In the genomic region with DNA sequence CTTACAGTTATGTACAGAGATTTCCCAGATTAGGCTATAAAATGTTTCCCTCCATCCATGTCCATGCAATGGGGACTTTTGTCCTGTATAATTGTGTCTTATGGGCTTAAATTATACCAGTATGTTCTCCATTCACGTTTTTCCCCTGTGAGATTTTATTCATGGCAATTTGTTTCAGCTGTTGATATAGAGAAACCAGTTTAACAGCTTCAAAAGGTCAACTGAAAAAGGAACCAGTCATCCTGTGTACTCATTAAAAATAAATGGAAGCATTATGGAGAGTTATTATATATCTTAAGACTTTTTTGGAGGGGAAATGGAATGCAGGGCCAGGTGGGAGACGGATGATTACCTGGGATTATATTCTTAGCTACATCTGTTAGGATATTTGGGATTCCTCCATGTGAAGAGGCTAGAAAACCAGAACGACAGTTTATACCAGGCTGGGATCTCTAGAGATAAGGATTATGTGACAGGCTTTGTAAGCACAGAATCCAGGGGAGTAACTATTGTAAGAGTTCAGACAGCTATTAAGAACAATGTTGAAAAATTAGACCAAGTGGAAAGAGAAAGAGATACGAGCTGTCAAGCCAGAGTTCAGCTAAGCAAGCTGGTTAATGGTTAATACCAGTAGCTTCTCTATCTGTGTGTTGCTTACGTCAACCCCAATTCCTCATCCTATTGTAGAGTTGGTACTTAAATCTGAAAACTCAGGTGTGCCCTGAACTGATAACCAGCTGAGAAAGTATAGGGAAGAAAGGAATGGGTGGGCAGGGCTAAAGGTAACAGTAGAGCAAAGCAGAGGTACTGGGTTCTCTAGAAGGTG, we compare ENCODE assay signal across 11 cellular contexts. TPM values are rescaled to one million over a fixed set of nuclear protein-coding genes. Genes with fewer than 3 reads are reported as not detected.
DNase-seq lines count a peak whose midpoint lies in the region; ATAC-seq, FAIRE-seq and TF ChIP-seq lines count a peak whose summit lies in the region.
"Had no signal": no experiment of that assay in that cellular context is flagged by ENCODE, and none has a peak within 500 bp of the region (broad histone marks: within the 10 kb centered on the region; RNA-seq: fewer than 3 reads in every experiment).

No MANE protein-coding gene starts in this region.

- H3K4me1 ChIP-seq in pancreas: peaks cover 18 to 23% (median 20%) of the 10 kb centered on the region in 3 donors
- H3K4me1 ChIP-seq in aorta (ENCODE audit: control insufficient read depth in 1 of 2, insufficient read depth in 2 of 2, low read length in 2 of 2): no peaks in the 10 kb centered on the region
- H3K4me1 ChIP-seq in neuronal stem cell (ENCODE audit: control insufficient read depth in 2 of 2, insufficient read depth in 1 of 2, low read depth in 1 of 2, low read length in 2 of 2): peaks cover 0 to 3% of the 10 kb centered on the region in 2 donors
- peaks cover 0 to 13% (median under 1%) of the 10 kb centered on the region in 12 donors for H3K4me1 ChIP-seq in heart left ventricle

- H4K8ac ChIP-seq in neuronal stem cell (ENCODE audit: low read depth, low read length): no peak overlapping the region

- peak overlapping the region; percentile 9 to 77 (median 56) for H3K27ac ChIP-seq in pancreas
- H3K27ac ChIP-seq in aorta (ENCODE audit: low read depth in 1 of 2, low read length in 2 of 2): no peak overlapping the region
- no peak overlapping the region for H3K27ac ChIP-seq in neuronal stem cell (replicated peaks; ENCODE audit: low read length)
- H3K27ac ChIP-seq in heart left ventricle: no peak overlapping the region
- H3K27ac ChIP-seq: vagina had no signal

- no peak overlapping the region for H2BK120ac ChIP-seq in neuronal stem cell (ENCODE audit: low read depth, low read length)

- DNase-seq in NCI-H526 treated with DMSO at 0.1 percent for 48 hours (lab: John Stamatoyannopoulos, UW) (peak; percentile 43), pancreas (no peak), aorta (no peak), neuronal stem cell (ENCODE audit: low spot score) (no peak), heart left ventricle (no peak)
- DNase-seq: T-helper 9 cell had no signal

- FAIRE-seq in pancreas (lab: Jason Lieb, UNC): peak; percentile 9
- FAIRE-seq: D721Med had no signal

- H4K91ac ChIP-seq in neuronal stem cell (ENCODE audit: low read depth, low read length, poor library complexity): no peak overlapping the region

- H3K36me3 ChIP-seq in pancreas (no peaks in the 10 kb centered on the region), aorta (ENCODE audit: control insufficient read depth in 1 of 2, insufficient read depth in 2 of 2, low read length in 1 of 2) (no peaks in the 10 kb centered on the region), neuronal stem cell (replicated peaks in 1 of 2; ENCODE audit: control insufficient read depth in 2 of 2, insufficient read depth in 2 of 2, low read length in 2 of 2) (no peaks in the 10 kb centered on the region), heart left ventricle (no peaks in the 10 kb centered on the region)
- H3K36me3 ChIP-seq: vagina had no signal

- intact Hi-C loops in pancreas (cut with DNase I) (loop anchor here in 2 of 3 donors (5.0 kb wide), 2 partner anchors 38 to 43 kb away; no protein-coding TSS in a partner anchor), aorta (cut with DNase I) (no loop called here), heart left ventricle (cut with DNase I) (loop anchor here in 1 of 10 donors (10.0 kb wide), 1 partner anchor 186 kb away; no protein-coding TSS in a partner anchor)

- no peak overlapping the region for H3K4ac ChIP-seq in neuronal stem cell (ENCODE audit: low read length)

- no peak overlapping the region for H3K4me2 ChIP-seq in neuronal stem cell (ENCODE audit: insufficient read depth, low read length, poor library complexity, severe bottlenecking)

- no peak overlapping the region for H2BK12ac ChIP-seq in neuronal stem cell (ENCODE audit: low read length)

- H3K23ac ChIP-seq in neuronal stem cell (ENCODE audit: low read depth, low read length, poor library complexity): no peak overlapping the region

- TF ChIP-seq POLR2A in heart left ventricle (IDR thresholded peaks at IDR 0.05): no peak

- H3K4me3 ChIP-seq in pancreas (no peak overlapping the region), aorta (ENCODE audit: low read length in 2 of 2) (no peak overlapping the region), neuronal stem cell (ENCODE audit: low read length in 2 of 2) (no peak overlapping the region), heart left ventricle (no peak overlapping the region)
- H3K4me3 ChIP-seq: vagina had no signal

- H3K14ac ChIP-seq in neuronal stem cell (ENCODE audit: low read length): no peak overlapping the region

- no peak overlapping the region for H2BK15ac ChIP-seq in neuronal stem cell (ENCODE audit: low read length)

- H2AFZ ChIP-seq in neuronal stem cell (ENCODE audit: low read length): no peak overlapping the region

- no peak overlapping the region for H3K18ac ChIP-seq in neuronal stem cell (ENCODE audit: low read length)

- no peak overlapping the region for H2BK5ac ChIP-seq in neuronal stem cell (ENCODE audit: low read length)

- no peaks in the 10 kb centered on the region for H3K9me3 ChIP-seq in pancreas
- H3K9me3 ChIP-seq in aorta (ENCODE audit: control insufficient read depth, low read length): no peaks in the 10 kb centered on the region
- H3K9me3 ChIP-seq in neuronal stem cell (replicated peaks in 1 of 2; ENCODE audit: control insufficient read depth in 2 of 2, insufficient read depth in 1 of 2, low read depth in 1 of 2, low read length in 2 of 2): no peaks in the 10 kb centered on the region
- no peaks in the 10 kb centered on the region for H3K9me3 ChIP-seq in heart left ventricle
- H3K9me3 ChIP-seq: vagina had no signal

- no peaks in the 10 kb centered on the region for H3K79me1 ChIP-seq in neuronal stem cell (ENCODE audit: low read depth, low read length)

- WGBS in pancreas, 2 donors: 12 to 15% methylated on average over 5 of the region's 5 CpGs
- 90% methylated on average over 5 of the region's 5 CpGs for WGBS in aorta, 2 donors
- no CpG with 5 or more reads among the region's 5 CpGs for WGBS in neuronal stem cell (ENCODE audit: extremely low coverage in 2 of 2, insufficient read length in 2 of 2, insufficient replicate concordance in 1 of 2), 2 donors
- WGBS in heart left ventricle, 4 donors: 81 to 85% (median 83%) methylated on average over 5 of the region's 5 CpGs

- no peak for TF ChIP-seq CTCF in pancreas (IDR thresholded peaks at IDR 0.05)
- no peak for TF ChIP-seq CTCF in heart left ventricle (IDR thresholded peaks at IDR 0.05)

- H3K27me3 ChIP-seq in pancreas (no peaks in the 10 kb centered on the region), aorta (ENCODE audit: control insufficient read depth in 1 of 2, insufficient read depth in 2 of 2, low read length in 1 of 2) (no peaks in the 10 kb centered on the region), neuronal stem cell (ENCODE audit: control insufficient read depth in 3 of 3, insufficient read depth in 3 of 3, low read depth in 1 of 3, low read length in 3 of 3) (peaks cover 0 to 39% (median 0%) of the 10 kb centered on the region in 3 experiments), heart left ventricle (no peaks in the 10 kb centered on the region)
- H3K27me3 ChIP-seq: vagina had no signal

- H2AK5ac ChIP-seq in neuronal stem cell (ENCODE audit: low read depth, low read length): no peak overlapping the region

- no peak overlapping the region for H3K9ac ChIP-seq in neuronal stem cell (ENCODE audit: low read depth, low read length, poor library complexity)

- ATAC-seq in GM18907 (IDR thresholded peaks at IDR 0.05; ENCODE audit: unreplicated experiment) (peak; percentile 82), HG02759 (IDR thresholded peaks at IDR 0.05; ENCODE audit: unreplicated experiment) (peak; percentile 67), pancreas (peak; percentile 72 to 86 (median 83)), aorta (ENCODE audit: low FRiP score) (no peak), HG02610 (IDR thresholded peaks at IDR 0.05; ENCODE audit: unreplicated experiment) (no peak), heart left ventricle (no peak)

RNA-seq across cellular contexts. Expression of gene ZNF697, which starts 12.4 kb away (rescaled TPM):
- total RNA-seq in pancreas: 1 to 10 TPM; 2.0 to 5.9 (median 3.3) TPM
- polyA plus RNA-seq in pancreas: 1 to 10 TPM; 1.3 to 2.2 TPM
- total RNA-seq in aorta: 1 to 10 TPM; 5.1 to 6.0 TPM
- 1 to 10 TPM in 1 of 2 donors, under 1 TPM in 1; 0.63 to 1.3 TPM for polyA plus RNA-seq in aorta
- polyA plus RNA-seq in neuronal stem cell (2013, experiment 1 of 2): 4.7 TPM
- 4.7 TPM for polyA plus RNA-seq in neuronal stem cell (2013, experiment 2 of 2)
- 10 to 100 TPM in 6 of 9 donors, 1 to 10 TPM in 3; 7.8 to 14.0 (median 10.9) TPM for total RNA-seq in heart left ventricle
- polyA plus RNA-seq in heart left ventricle: 1 to 10 TPM; 2.8 to 6.9 TPM

RNA-seq across cellular contexts. Expression of gene PHGDH, which starts 51.3 kb away (rescaled TPM):
- total RNA-seq in pancreas: 100 to 1,000 TPM in 1 of 6 donors, 10 to 100 TPM in 5; 62.0 to 357 (median 71.8) TPM
- polyA plus RNA-seq in pancreas: 10 to 100 TPM; 28.2 to 46.2 TPM
- total RNA-seq in aorta: 10 to 100 TPM; 45.4 to 68.4 TPM
- polyA plus RNA-seq in aorta: 10 to 100 TPM; 23.7 to 41.3 TPM
- polyA plus RNA-seq in neuronal stem cell (2013, experiment 1 of 2): 124 TPM
- 118 TPM for polyA plus RNA-seq in neuronal stem cell (2013, experiment 2 of 2)
- 10 to 100 TPM in 2 of 9 donors, 1 to 10 TPM in 7; 2.8 to 39.6 (median 5.2) TPM for total RNA-seq in heart left ventricle
- 10 to 100 TPM in 1 of 2 donors, 1 to 10 TPM in 1; 3.0 to 16.5 TPM for polyA plus RNA-seq in heart left ventricle

Comparison
In these comparisons a context has a peak if more than half of its experiments do, and no peak if none do; other contexts are left out.
1. ATAC-seq: peak in GM18907 (single experiment), HG02759 (single experiment) and pancreas (4 of 4); none in aorta (single experiment), HG02610 (single experiment) and heart left ventricle (0 of 4).
2. H3K27ac ChIP-seq: peak in pancreas (4 of 4); none in aorta (0 of 2), neuronal stem cell (single experiment) and heart left ventricle (0 of 12).
3. intact Hi-C loops: an anchor here in pancreas (5.0 kb wide); none called in aorta.